In the genomic region with DNA sequence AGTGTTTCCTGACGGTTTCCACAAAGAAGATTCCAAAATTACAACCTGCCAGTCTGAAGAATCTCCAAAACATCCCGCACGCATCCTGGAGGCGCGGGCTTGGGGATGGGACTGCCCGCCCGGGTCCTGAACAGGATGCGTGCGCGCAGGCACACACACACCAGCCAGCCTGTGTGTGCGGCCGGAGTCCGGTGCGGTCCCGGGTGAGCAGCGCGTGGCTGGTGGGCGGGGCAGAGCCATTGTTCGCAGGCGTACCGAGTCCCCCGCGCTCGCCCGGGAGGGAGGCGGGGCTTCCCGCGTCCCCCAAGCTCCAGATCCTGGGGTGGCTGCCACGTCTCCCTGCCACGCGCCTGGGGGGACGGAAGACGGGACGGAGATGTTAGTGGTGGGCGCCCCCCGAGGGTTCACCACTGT, we compare ENCODE assay signal across 8 cellular contexts. TPM values are rescaled to one million over a fixed set of nuclear protein-coding genes. Genes with fewer than 3 reads are reported as not detected.
DNase-seq lines count a peak whose midpoint lies in the region; ATAC-seq, FAIRE-seq and TF ChIP-seq lines count a peak whose summit lies in the region.

No MANE protein-coding gene starts in this region.

- H3F3A ChIP-seq in GM23248 (ENCODE audit: insufficient read depth), result no peaks in the 10 kb centered on the region

- H3K9me2 ChIP-seq in GM23248 (ENCODE audit: insufficient read depth), result no peaks in the 10 kb centered on the region

- H3K36me3 ChIP-seq in GM23248 (ENCODE audit: low read depth) (no peaks in the 10 kb centered on the region), GM12878 (ENCODE audit: control insufficient read depth in 2 of 2, insufficient read depth in 2 of 2, low read length in 1 of 2) (peaks cover 0 to 26% of the 10 kb centered on the region in 2 experiments; a peak in 3 of 4 replicates), gastrocnemius medialis (no peaks in the 10 kb centered on the region)

- H3K27me3 ChIP-seq in GM23248 (replicated peaks; ENCODE audit: insufficient read depth) (no peaks in the 10 kb centered on the region), GM12878 (replicated peaks in 1 of 2; ENCODE audit: control insufficient read depth in 2 of 2, insufficient read depth in 2 of 2, low read length in 1 of 2) (no peaks in the 10 kb centered on the region), gastrocnemius medialis (peaks cover 36 to 47% (median 36%) of the 10 kb centered on the region in 3 donors)

- in situ Hi-C loops in GM23248 (cut with MboI) (loop anchor here (10.0 to 25.0 kb wide), 2 partner anchors 168 to 541 kb away; a partner anchor contains a TSS), GM12878 (cut with MboI) (no loop called here), gastrocnemius medialis (cut with MboI; ENCODE audit: low sequenced_read_pairs in 4 of 4) (loop anchor here in 3 of 4 donors (10.0 to 25.0 kb wide), 2 partner anchors 166 to 168 kb away; a partner anchor contains a TSS)

- 4 to 5% methylated on average over 20 to 36 of the region's 36 CpGs for WGBS in GM23248 (ENCODE audit: low coverage in 1 of 2, low lambda C conversion rate in 2 of 2, missing lambda C conversion rate in 2 of 2), 2 experiments
- 0% methylated on average over 17 of the region's 36 CpGs for WGBS in GM12878 (ENCODE audit: insufficient coverage, insufficient replicate concordance, low lambda C conversion rate, missing lambda C conversion rate)

- no peak for TF ChIP-seq EP300 in GM12878 (IDR thresholded peaks at IDR 0.05; ENCODE audit: borderline replicate concordance in 1 of 2, control insufficient read depth in 1 of 2, low read depth in 2 of 2, low read length in 2 of 2)

- 0 out of 2 replicates have a peak, but pooled peaks cover 14% of the 10 kb centered on the region for H3K79me2 ChIP-seq in GM23248 (ENCODE audit: insufficient read depth)
- peaks cover 54% of the 10 kb centered on the region for H3K79me2 ChIP-seq in GM12878 (ENCODE audit: control insufficient read depth, insufficient read depth, low read length)

- H3K4me2 ChIP-seq in GM23248 (ENCODE audit: unreplicated experiment), result peak overlapping the region; percentile 86
- H3K4me2 ChIP-seq in GM12878 (ENCODE audit: control insufficient read depth, insufficient read depth), result peak overlapping the region; percentile 73

- TF ChIP-seq CTCF in LNCaP clone FGC (IDR thresholded peaks at IDR 0.05; ENCODE audit: control insufficient read depth, extremely low read depth, insufficient read depth) (no peak), GM12878 (IDR thresholded peaks at IDR 0.05 in 2 of 3, conservative IDR thresholded peaks at IDR 0.05 in 1 of 3; ENCODE audit: control insufficient read depth in 2 of 3, extremely low read depth in 1 of 3, insufficient read depth in 1 of 3, low read depth in 3 of 3, low read length in 3 of 3) (no peak), gastrocnemius medialis (IDR thresholded peaks at IDR 0.05 in 4 of 5, conservative IDR thresholded peaks at IDR 0.05 in 1 of 5) (no peak)

- TF ChIP-seq POLR2A in GM12878 (IDR thresholded peaks at IDR 0.05; ENCODE audit: low read depth, low read length), result no peak; the same call in 1 of the 2 replicates
- TF ChIP-seq POLR2A in gastrocnemius medialis (IDR thresholded peaks at IDR 0.05), result no peak

- CTCF ChIA-PET in GM12878 (lab: Yijun Ruan, JAX), result interaction anchor here (0.8 to 7.7 kb wide), 14 partner anchors 9 to 1338 kb away, joined by 3 to 91 read pairs (median 7); a partner anchor contains a TSS

- H3K27ac ChIP-seq in GM23248, result 0 out of 2 replicates have a peak overlapping the region, but pooled peaks have one; percentile 6
- peak overlapping the region; percentile 72 for H3K27ac ChIP-seq in GM12878 (ENCODE audit: control insufficient read depth, insufficient read depth)
- H3K27ac ChIP-seq in gastrocnemius medialis, result peak overlapping the region in 1 of 4 donors; percentile 53

- H4K20me1 ChIP-seq in GM23248 (ENCODE audit: insufficient read depth) (no peaks in the 10 kb centered on the region), GM12878 (ENCODE audit: control insufficient read depth, insufficient read depth) (peaks cover 4% of the 10 kb centered on the region; the same call in 1 of the 2 replicates)

- DNase-seq in GF-D8 (lab: John Stamatoyannopoulos, UW) (peak; percentile 33), GM23248 (peak; percentile 79), LNCaP clone FGC (ENCODE audit: low read depth) (no peak), T-helper 2 cell (peak; percentile 17 to 76 (median 33)), GM12878 (ENCODE audit: low read depth, low spot score) (peak; percentile 32), gastrocnemius medialis (peak in 1 of 2 donors; percentile 24), NCI-H2029 (lab: John Stamatoyannopoulos, UW) (no peak)

- TF ChIP-seq RAD21 in GM12878 (IDR thresholded peaks at IDR 0.05; ENCODE audit: insufficient read depth, low read depth, low read length), result no peak

- peak overlapping the region; percentile 91 for H3K4me3 ChIP-seq in GM23248
- H3K4me3 ChIP-seq in LNCaP clone FGC (ENCODE audit: low read depth, low read length), result peak overlapping the region; percentile 79
- peak overlapping the region; percentile 86 for H3K4me3 ChIP-seq in GM12878
- H3K4me3 ChIP-seq in iPS-11a (ENCODE audit: low read depth, low read length), result peak overlapping the region; percentile 88
- H3K4me3 ChIP-seq in gastrocnemius medialis, result peak overlapping the region; percentile 60 to 85 (median 65)

- H3K9ac ChIP-seq in GM23248 (peak overlapping the region; percentile 81), GM12878 (ENCODE audit: control insufficient read depth, insufficient read depth, low read length) (peak overlapping the region; percentile 57; the same call in 1 of the 2 replicates)

- intact Hi-C loops in GM12878 (cut with micrococcal nuclease; ENCODE audit: unreplicated experiment), result loop anchor here (2.0 kb wide), 1 partner anchor 26 kb away; no protein-coding TSS in a partner anchor
- intact Hi-C loops in gastrocnemius medialis (cut with DNase I; ENCODE audit: low total_unique reads), result no loop called here

- POLR2A ChIA-PET in GM12878 (lab: Charles Lee), result interaction anchor here (0.5 to 11.8 kb wide), 13 partner anchors 12 to 650 kb away, joined by 3 to 191 read pairs (median 4); no protein-coding TSS in a partner anchor

- peaks cover 7% of the 10 kb centered on the region; the same call in 1 of the 2 replicates for H3K4me1 ChIP-seq in GM23248 (ENCODE audit: insufficient read depth)
- H3K4me1 ChIP-seq in GM12878 (ENCODE audit: control insufficient read depth, insufficient read depth, low read length), result peaks cover 18% of the 10 kb centered on the region
- peaks cover 39% of the 10 kb centered on the region in 2 donors for H3K4me1 ChIP-seq in gastrocnemius medialis

- BruUV-seq in GM12878 (replicated peaks; lab: Mats Ljungman, UMichigan), result no TSS peak

- RAD21 ChIA-PET in GM12878 (lab: Charles Lee; ENCODE audit: unreplicated experiment), result interaction anchor here (0.7 to 18.1 kb wide), 17 partner anchors 8 to 652 kb away, joined by 3 to 214 read pairs (median 5); a partner anchor contains a TSS

- H3K9me3 ChIP-seq in GM23248 (ENCODE audit: low read depth) (no peaks in the 10 kb centered on the region), GM12878 (replicated peaks; ENCODE audit: control insufficient read depth, insufficient read depth, low read length) (no peaks in the 10 kb centered on the region), gastrocnemius medialis (no peaks in the 10 kb centered on the region)

- H2AFZ ChIP-seq in GM23248, result peak overlapping the region; percentile 90
- H2AFZ ChIP-seq in GM12878 (ENCODE audit: control insufficient read depth, low read depth, low read length), result peak overlapping the region; percentile 70

- no peak for FAIRE-seq in GM12878 (lab: Jason Lieb, UNC)

- ATAC-seq in GM12878, result peak; percentile 82
- ATAC-seq in gastrocnemius medialis, result no peak

- SMC1A ChIA-PET in GM12878 (lab: Charles Lee; ENCODE audit: uncharacterized antibody, unreplicated experiment), result interaction anchor here (0.9 to 17.4 kb wide), 7 partner anchors 8 to 86 kb away, joined by 3 to 277 read pairs (median 44); no protein-coding TSS in a partner anchor

RNA-seq across cellular contexts. Expression of a gene that starts 0.7 kb away (rescaled TPM):
- total RNA-seq in GM23248 (2014; rRNA removed; shearing (Covaris generic)), result 19.5 and 24.2 TPM in 2 replicates
- polyA plus RNA-seq in GM23248 (2016; fragmentation: Nextera tagmentation; extraction: Ambion mirVana) (18.6 and 19.5 TPM in 2 replicates), GM12878 (2011; rRNA removed) (250 and 279 TPM in 2 replicates), GM12878 (2014; fragmentation: Illumina TruSeq; extraction: Trizol) (181 and 230 TPM in 2 replicates), GM12878 (2014; fragmentation: Nextera tagmentation; extraction: Ambion mirVana) (10 to 100 TPM; 77.5 to 86.1 TPM), GM12878 (2014; rRNA removed) (119 and 131 TPM in 2 replicates), GM12878 (2016; fragmentation: Nextera tagmentation; extraction: Ambion mirVana) (10 to 100 TPM; 68.7 to 70.2 TPM)
- total RNA-seq in GM12878 (2013; cell fraction: nucleolus; rRNA removed), result 120 and 125 TPM in 2 replicates
- total RNA-seq in GM12878 (2014; rRNA removed) (108 and 117 TPM in 2 replicates), GM12878 (2014; rRNA removed; fragmentation: Illumina TruSeq; extraction: Trizol) (91.3 and 103 TPM in 2 replicates), GM12878 (2021) (171 and 188 TPM in 2 replicates), gastrocnemius medialis (1 to 10 TPM; 1.1 to 1.9 (median 1.6) TPM)
- 65.1 TPM for polyA plus RNA-seq in GM12878 (2011; ENCODE audit: low read depth)
- 198 and 249 TPM in 2 replicates for polyA plus RNA-seq in GM12878 (2011; cell fraction: cytosol; rRNA removed)
- 86.6 and 104 TPM in 2 replicates for polyA plus RNA-seq in GM12878 (2011; cell fraction: nucleus; rRNA removed)
- 88.3 and 146 TPM in 2 replicates for polyA plus RNA-seq in GM12878 (2012)
- polyA minus RNA-seq in GM12878 (2011; rRNA and poly(A)+ RNA removed), result 294 and 320 TPM in 2 replicates
- polyA minus RNA-seq in GM12878 (2011; cell fraction: cytosol; rRNA and poly(A)+ RNA removed), result 122 TPM in 2 replicates
- polyA minus RNA-seq in GM12878 (2011; cell fraction: nucleus; rRNA and poly(A)+ RNA removed), result 31.3 and 34.6 TPM in 2 replicates

RNA-seq across cellular contexts. Expression of a gene that starts 16.3 kb away (rescaled TPM):
- total RNA-seq in GM23248 (2014; rRNA removed; shearing (Covaris generic)), result not detected in 2 replicates
- not detected in 2 replicates for polyA plus RNA-seq in GM23248 (2016; fragmentation: Nextera tagmentation; extraction: Ambion mirVana)
- not detected in 2 replicates for total RNA-seq in GM12878 (2013; cell fraction: nucleolus; rRNA removed)
- 0.17 and 0.22 TPM in 2 replicates for total RNA-seq in GM12878 (2014; rRNA removed)
- total RNA-seq in GM12878 (2014; rRNA removed; fragmentation: Illumina TruSeq; extraction: Trizol), result 0.14 TPM in 1 of 2 replicates, not detected in the other
- total RNA-seq in GM12878 (2021), result 0.05 and 0.08 TPM in 2 replicates
- polyA plus RNA-seq in GM12878 (2011; ENCODE audit: low read depth), result not detected
- polyA plus RNA-seq in GM12878 (2011; rRNA removed), result 0.05 and 0.06 TPM in 2 replicates
- polyA plus RNA-seq in GM12878 (2011; cell fraction: cytosol; rRNA removed), result 0.03 and 0.06 TPM in 2 replicates
- 0.24 and 0.35 TPM in 2 replicates for polyA plus RNA-seq in GM12878 (2011; cell fraction: nucleus; rRNA removed)
- polyA plus RNA-seq in GM12878 (2012), result 0.07 TPM in 1 of 2 replicates, not detected in the other
- polyA plus RNA-seq in GM12878 (2014; fragmentation: Illumina TruSeq; extraction: Trizol), result 0.09 and 0.27 TPM in 2 replicates
- polyA plus RNA-seq in GM12878 (2014; fragmentation: Nextera tagmentation; extraction: Ambion mirVana), result not detected
- polyA plus RNA-seq in GM12878 (2014; rRNA removed), result not detected in 2 replicates
- not detected for polyA plus RNA-seq in GM12878 (2016; fragmentation: Nextera tagmentation; extraction: Ambion mirVana)
- polyA minus RNA-seq in GM12878 (2011; rRNA and poly(A)+ RNA removed), result not detected in 2 replicates
- not detected in 2 replicates for polyA minus RNA-seq in GM12878 (2011; cell fraction: cytosol; rRNA and poly(A)+ RNA removed)
- not detected in 2 replicates for polyA minus RNA-seq in GM12878 (2011; cell fraction: nucleus; rRNA and poly(A)+ RNA removed)
- not detected for total RNA-seq in gastrocnemius medialis

RNA-seq across cellular contexts. Expression of a gene that starts 59.9 kb away (rescaled TPM):
- 56.7 and 72.6 TPM in 2 replicates for total RNA-seq in GM23248 (2014; rRNA removed; shearing (Covaris generic))
- polyA plus RNA-seq in GM23248 (2016; fragmentation: Nextera tagmentation; extraction: Ambion mirVana) (90.8 and 97.6 TPM in 2 replicates), GM12878 (2011; rRNA removed) (71.7 and 117 TPM in 2 replicates), GM12878 (2014; fragmentation: Illumina TruSeq; extraction: Trizol) (66.9 and 71.3 TPM in 2 replicates), GM12878 (2014; fragmentation: Nextera tagmentation; extraction: Ambion mirVana) (100 to 1,000 TPM; 106 to 120 TPM), GM12878 (2014; rRNA removed) (79.2 and 94.4 TPM in 2 replicates), GM12878 (2016; fragmentation: Nextera tagmentation; extraction: Ambion mirVana) (100 to 1,000 TPM; 147 to 164 TPM)
- 9.0 and 14.8 TPM in 2 replicates for total RNA-seq in GM12878 (2013; cell fraction: nucleolus; rRNA removed)
- total RNA-seq in GM12878 (2014; rRNA removed) (75.0 and 79.8 TPM in 2 replicates), GM12878 (2014; rRNA removed; fragmentation: Illumina TruSeq; extraction: Trizol) (66.2 and 75.1 TPM in 2 replicates), GM12878 (2021) (54.4 and 58.6 TPM in 2 replicates), gastrocnemius medialis (100 to 1,000 TPM in 1 of 4 donors, 10 to 100 TPM in 3; 60.4 to 114 (median 75.1) TPM)
- 37.9 TPM for polyA plus RNA-seq in GM12878 (2011; ENCODE audit: low read depth)
- 24.1 and 29.0 TPM in 2 replicates for polyA plus RNA-seq in GM12878 (2011; cell fraction: cytosol; rRNA removed)
- polyA plus RNA-seq in GM12878 (2011; cell fraction: nucleus; rRNA removed), result 17.1 and 21.6 TPM in 2 replicates
- 58.3 and 73.0 TPM in 2 replicates for polyA plus RNA-seq in GM12878 (2012)
- polyA minus RNA-seq in GM12878 (2011; rRNA and poly(A)+ RNA removed), result 10.4 and 14.8 TPM in 2 replicates
- 5.7 and 10.3 TPM in 2 replicates for polyA minus RNA-seq in GM12878 (2011; cell fraction: cytosol; rRNA and poly(A)+ RNA removed)
- polyA minus RNA-seq in GM12878 (2011; cell fraction: nucleus; rRNA and poly(A)+ RNA removed), result 6.6 and 7.6 TPM in 2 replicates

Comparison
In these comparisons a context has a peak if more than half of its experiments do, and no peak if none do; other contexts are left out.
1. DNase-seq: peak in GF-D8 (single experiment), GM23248 (single experiment), T-helper 2 cell (5 of 5) and GM12878 (single experiment); none in LNCaP clone FGC (single experiment) and NCI-H2029 (single experiment).
2. Peak in every context shown above with its lines, with median percentiles within 50 percentile points of each other: H3K4me3 ChIP-seq.